ENCODE assay signal across 35 cellular contexts in the genomic region with DNA sequence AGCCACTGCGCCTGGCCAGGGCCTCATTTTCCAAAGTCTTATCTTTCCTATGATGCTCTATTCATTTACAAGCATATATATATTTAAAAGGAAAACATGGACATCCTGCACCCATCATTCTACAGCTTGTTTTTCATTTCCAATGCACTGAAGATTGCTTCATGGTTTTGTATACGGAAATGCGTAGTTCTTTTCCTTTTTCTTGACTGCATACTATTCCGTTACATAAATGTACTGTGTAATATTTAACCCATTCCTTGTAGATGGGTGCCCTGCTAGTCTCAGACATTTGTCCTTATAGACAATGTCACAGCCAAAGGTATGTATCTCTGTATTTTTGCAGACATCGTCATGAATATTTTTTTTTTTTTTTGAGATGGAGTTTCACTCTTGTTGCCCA.
"Had no signal": no experiment of that assay in that cellular context is flagged by ENCODE, and none has a peak within 500 bp of the region (broad histone marks: within the 10 kb centered on the region; RNA-seq: fewer than 3 reads in every experiment).

No MANE protein-coding gene starts in this region.

- DNase-seq: Kasumi-1, MG63, MM.1S, MV-4-11, NCI-H1048, NCI-H1092, NCI-H1092 treated with DMSO at 0.1 percent for 48 hours, NCI-H1105, NCI-H1105 treated with DMSO at 0.1 percent for 48 hours, NCI-H1417, NCI-H1417 treated with DMSO at 0.1 percent for 48 hours, NCI-H1436, NCI-H1436 treated with DMSO at 0.1 percent for 48 hours, NCI-H146, NCI-H1694, NCI-H1694 treated with DMSO at 0.1 percent for 48 hours, NCI-H187, NCI-H187 treated with DMSO at 0.1 percent for 48 hours, NCI-H1930, NCI-H2029, NCI-H2029 treated with DMSO at 0.1 percent for 48 hours, NCI-H2081, NCI-H2081 treated with DMSO at 0.1 percent for 48 hours, NCI-H2107, NCI-H2171, NCI-H2171 treated with DMSO at 0.1 percent for 48 hours, NCI-H2227 treated with DMSO at 0.1 percent for 48 hours, NCI-H226, NCI-H345, NCI-H446, NCI-H446 treated with DMSO at 0.1 percent for 48 hours, NCI-H510A, NCI-H510A treated with DMSO at 0.1 percent for 48 hours, NCI-H524, NCI-H524 treated with DMSO at 0.1 percent for 48 hours had no signal

- H3K9me3 ChIP-seq: MG63 had no signal

- H3K4me3 ChIP-seq: MG63 had no signal

- H3K36me3 ChIP-seq: MG63 had no signal
